ENCODE assay signal across 1 cellular context in genomic region chr1:29789221-29789909, GRCh38.
TF ChIP-seq lines count a peak whose summit lies in the region.

No MANE protein-coding gene starts in this region.

TF ChIP-seq in SK-N-SH, 30 proteins besides CTCF, POLR2A, EP300 and RAD21 (continued from another document):
- TF ChIP-seq USF2 (IDR thresholded peaks at IDR 0.05; ENCODE audit: borderline replicate concordance, low read depth, low read length), result no peak
- TF ChIP-seq EZH2phosphoT487 (IDR thresholded peaks at IDR 0.05; ENCODE audit: borderline replicate concordance, low read depth), result no peak
